Comparison of ENCODE assay signal across 11 cellular contexts in the genomic region with DNA sequence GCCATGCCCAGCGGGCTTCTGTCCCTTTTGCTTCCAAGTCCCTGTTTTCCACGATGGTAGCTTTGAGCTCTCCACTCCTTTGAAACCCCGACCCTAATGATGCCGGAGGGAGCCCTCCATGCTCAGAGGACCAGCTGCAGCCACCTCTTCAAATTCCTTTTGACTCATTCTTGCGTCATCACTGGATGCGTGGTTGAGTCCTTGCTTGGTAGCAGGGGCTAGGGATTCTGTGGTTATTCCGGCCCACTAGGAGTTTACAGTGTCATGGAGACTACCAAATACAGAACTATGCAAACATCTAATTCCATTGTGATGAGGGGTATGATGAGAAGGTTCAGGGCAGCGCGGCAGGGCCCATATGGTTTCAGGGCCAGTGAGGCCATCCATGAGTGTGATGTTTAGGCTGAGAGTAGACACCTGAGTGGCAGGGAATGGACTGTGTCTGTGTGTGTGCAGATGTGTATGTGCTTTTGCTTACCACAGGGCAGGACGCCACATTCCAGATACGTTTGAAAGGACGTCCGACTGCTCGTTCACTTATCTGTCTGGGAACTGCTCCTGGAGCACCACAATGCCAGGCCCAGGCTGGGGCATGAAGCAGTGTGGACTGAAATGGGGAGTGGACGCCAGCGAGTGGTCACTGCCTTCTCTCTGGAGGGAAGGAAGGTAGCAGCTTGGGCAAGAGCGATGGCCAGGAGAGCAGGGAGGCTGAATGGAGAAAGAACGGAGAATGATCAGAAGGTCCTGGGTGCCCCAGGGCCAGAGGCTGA. TPM values are rescaled to one million over a fixed set of nuclear protein-coding genes. Genes with fewer than 3 reads are reported as not detected.
A peak's percentile ranks its signal among the peaks of the same experiment; 100 is the strongest.
DNase-seq lines count a peak whose midpoint lies in the region; ATAC-seq and TF ChIP-seq lines count a peak whose summit lies in the region.
"Had no signal": no experiment of that assay in that cellular context is flagged by ENCODE, and none has a peak within 500 bp of the region (broad histone marks: within the 10 kb centered on the region; RNA-seq: fewer than 3 reads in every experiment).

No MANE protein-coding gene starts in this region.

- H3K4me1 ChIP-seq in SJSA1 (replicated peaks) (peaks cover 45% of the 10 kb centered on the region), psoas muscle (no peaks in the 10 kb centered on the region)

- 73 to 80% (median 76%) methylated on average over 18 of the region's 18 CpGs for WGBS in psoas muscle, 3 donors

- H3K9me3 ChIP-seq in SJSA1 (replicated peaks) (no peaks in the 10 kb centered on the region), psoas muscle (no peaks in the 10 kb centered on the region)

- no peak overlapping the region for H3K4me3 ChIP-seq in SJSA1
- no peak overlapping the region for H3K4me3 ChIP-seq in psoas muscle

- peak overlapping the region; percentile 96 for H3K27ac ChIP-seq in SJSA1
- H3K27ac ChIP-seq in psoas muscle = peak overlapping the region; percentile 16
- H3K27ac ChIP-seq in substantia nigra (ENCODE audit: low read depth, low read length, poor library complexity, severe bottlenecking) = no peak overlapping the region

- in situ Hi-C loops in Caki2 (cut with HindIII; ENCODE audit: low pct_unique_long_range_greater_than_20kb, low sequenced_read_pairs) = no loop called here

- ATAC-seq in psoas muscle (peak; percentile 32 to 67 (median 49)), HG03565 (IDR thresholded peaks at IDR 0.05; ENCODE audit: unreplicated experiment) (no peak)
- ATAC-seq in natural killer cell treated with Interleukin-12 subunit alpha and Interleukin-12 subunit beta and Interleukin-15 and Interleukin-18, amount 100 ng/mL, for 72 hours = no peak
- ATAC-seq: stimulated activated naive B cell treated with anti-CD40 and anti-IgM and Interleukin-4, amounts not matched to agents 10 μg/mL and 1 μg/mL and 100 μg/mL, for 72 hours had no signal

- H3K27me3 ChIP-seq in SJSA1 (replicated peaks) (no peaks in the 10 kb centered on the region), psoas muscle (ENCODE audit: insufficient read depth in 3 of 3, low read length in 2 of 3) (peaks cover 0 to 4% (median 3%) of the 10 kb centered on the region in 3 donors)

- no peak overlapping the region for H3K4me3 Mint-ChIP-seq in natural killer cell treated with Interleukin-12 subunit alpha and Interleukin-12 subunit beta and Interleukin-15 and Interleukin-18, amount 100 ng/mL, for 72 hours
- H3K4me3 Mint-ChIP-seq: memory B cell; stimulated activated naive B cell treated with anti-CD40 and anti-IgM and Interleukin-4, amounts not matched to agents 10 μg/mL and 1 μg/mL and 100 μg/mL, for 72 hours had no signal

- TF ChIP-seq CTCF in psoas muscle (IDR thresholded peaks at IDR 0.05) = no peak

- H3K27ac Mint-ChIP-seq in natural killer cell treated with Interleukin-12 subunit alpha and Interleukin-12 subunit beta and Interleukin-15 and Interleukin-18, amount 100 ng/mL, for 72 hours = no peak overlapping the region

- intact Hi-C loops in psoas muscle (cut with DNase I) = no loop called here

- no peaks in the 10 kb centered on the region for H3K36me3 Mint-ChIP-seq in natural killer cell treated with Interleukin-12 subunit alpha and Interleukin-12 subunit beta and Interleukin-15 and Interleukin-18, amount 100 ng/mL, for 72 hours
- H3K36me3 Mint-ChIP-seq: memory B cell; stimulated activated naive B cell treated with anti-CD40 and anti-IgM and Interleukin-4, amounts not matched to agents 10 μg/mL and 1 μg/mL and 100 μg/mL, for 72 hours had no signal

- peaks cover 0 to 3% of the 10 kb centered on the region in 2 donors for H3K4me1 Mint-ChIP-seq in natural killer cell treated with Interleukin-12 subunit alpha and Interleukin-12 subunit beta and Interleukin-15 and Interleukin-18, amount 100 ng/mL, for 72 hours (ENCODE audit: low read depth in 2 of 2)

- H3K36me3 ChIP-seq in SJSA1 (no peaks in the 10 kb centered on the region), psoas muscle (ENCODE audit: insufficient read depth in 1 of 2, low read depth in 1 of 2) (no peaks in the 10 kb centered on the region)

- peaks cover 8 to 9% of the 10 kb centered on the region in 2 donors for H3K27me3 Mint-ChIP-seq in natural killer cell treated with Interleukin-12 subunit alpha and Interleukin-12 subunit beta and Interleukin-15 and Interleukin-18, amount 100 ng/mL, for 72 hours
- H3K27me3 Mint-ChIP-seq: memory B cell; stimulated activated naive B cell treated with anti-CD40 and anti-IgM and Interleukin-4, amounts not matched to agents 10 μg/mL and 1 μg/mL and 100 μg/mL, for 72 hours had no signal

- DNase-seq in Caki2 (ENCODE audit: low read depth) (peak; percentile 84), SJSA1 (ENCODE audit: low read depth in 1 of 2, low spot score in 2 of 2) (peak; percentile 98 to 99), fibroblast of peridontal ligament (ENCODE audit: extremely low read depth) (peak; percentile 100), psoas muscle (peak in 1 of 2 donors; percentile 42), ureter (ENCODE audit: low spot score) (no peak), substantia nigra (lab: John Stamatoyannopoulos, UW) (no peak)
- no peak for DNase-seq in natural killer cell treated with Interleukin-12 subunit alpha and Interleukin-12 subunit beta and Interleukin-15 and Interleukin-18, amount 100 ng/mL, for 72 hours (ENCODE audit: low spot score)
- DNase-seq: activated naive CD4-positive, alpha-beta T cell treated with anti-CD3 and anti-CD28 coated beads, Interleukin-2, amount 50 U/mL, for 16 hours; stimulated activated naive B cell treated with anti-CD40 and anti-IgM and Interleukin-4, amounts not matched to agents 10 μg/mL and 1 μg/mL and 100 μg/mL, for 72 hours had no signal

- H3K9me3 Mint-ChIP-seq in natural killer cell treated with Interleukin-12 subunit alpha and Interleukin-12 subunit beta and Interleukin-15 and Interleukin-18, amount 100 ng/mL, for 72 hours = no peaks in the 10 kb centered on the region

RNA-seq across cellular contexts. Expression of a gene that starts 30.4 kb away (rescaled TPM):
- 3.3 and 12.5 TPM in 2 replicates for total RNA-seq in Caki2 (2014; rRNA removed; shearing (Covaris generic); ENCODE audit: low replicate concordance)
- 7.1 and 11.4 TPM in 2 replicates for total RNA-seq in SJSA1 (2014; rRNA removed; shearing (Covaris generic))
- total RNA-seq in psoas muscle (1 to 10 TPM; 4.5 to 8.8 (median 4.6) TPM), ureter (24.5 TPM)
- 1 to 10 TPM in 2 of 3 donors, under 1 TPM in 1; 0.49 to 2.2 (median 1.2) TPM for polyA plus RNA-seq in psoas muscle
- total RNA-seq in natural killer cell treated with Interleukin-12 subunit alpha and Interleukin-12 subunit beta and Interleukin-15 and Interleukin-18, amount 100 ng/mL, for 72 hours = 10 to 100 TPM; 13.0 to 20.4 TPM

RNA-seq across cellular contexts. Expression of a gene that starts 30.5 kb away (rescaled TPM):
- not detected in 2 replicates for total RNA-seq in Caki2 (2014; rRNA removed; shearing (Covaris generic); ENCODE audit: low replicate concordance)
- 0.22 TPM in 1 of 2 replicates, not detected in the other for total RNA-seq in SJSA1 (2014; rRNA removed; shearing (Covaris generic))
- not detected for total RNA-seq in psoas muscle
- not detected for polyA plus RNA-seq in psoas muscle
- total RNA-seq in ureter = not detected
- not detected for total RNA-seq in natural killer cell treated with Interleukin-12 subunit alpha and Interleukin-12 subunit beta and Interleukin-15 and Interleukin-18, amount 100 ng/mL, for 72 hours

Comparison
In these comparisons a context has a peak if more than half of its experiments do, and no peak if none do; other contexts are left out.
1. DNase-seq: peak in Caki2 (single experiment), SJSA1 (2 of 2) and fibroblast of peridontal ligament (single experiment); none in ureter (single experiment), substantia nigra (0 of 49) and natural killer cell treated with Interleukin-12 subunit alpha and Interleukin-12 subunit beta and Interleukin-15 and Interleukin-18, amount 100 ng/mL, for 72 hours (single experiment).
2. ATAC-seq: peak in psoas muscle (4 of 4); none in HG03565 (single experiment) and natural killer cell treated with Interleukin-12 subunit alpha and Interleukin-12 subunit beta and Interleukin-15 and Interleukin-18, amount 100 ng/mL, for 72 hours (0 of 2).